12 cellular contexts compared by ENCODE assay signal in genomic region chr20:33991498-33991897, GRCh38. TPM values are rescaled to one million over a fixed set of nuclear protein-coding genes. Genes with fewer than 3 reads are reported as not detected.
DNase-seq lines count a peak whose midpoint lies in the region; ATAC-seq, FAIRE-seq and TF ChIP-seq lines count a peak whose summit lies in the region.
"Had no signal": no experiment of that assay in that cellular context is flagged by ENCODE, and none has a peak within 500 bp of the region (broad histone marks: within the 10 kb centered on the region; RNA-seq: fewer than 3 reads in every experiment).

No MANE protein-coding gene starts in this region.

- no peak for DNase-seq in AG04450 (ENCODE audit: low read depth, low spot score)
- no peak for DNase-seq in WTC11 (ENCODE audit: low spot score)
- DNase-seq in caudate nucleus (lab: John Stamatoyannopoulos, UW): no peak
- no peak for DNase-seq in activated effector memory CD4-positive, alpha-beta T cell treated with anti-CD3 and anti-CD28 coated beads, Interleukin-2, amount 50 U/mL, for 16 hours
- DNase-seq in pancreas: no peak
- DNase-seq: SIG-M5 had no signal

- peaks cover 3% of the 10 kb centered on the region; the same call in 1 of the 2 replicates for H3K36me3 Mint-ChIP-seq in WTC11

- H3K27ac Mint-ChIP-seq in WTC11: no peak overlapping the region

- peak overlapping the region; percentile 88 for H3K4me3 Mint-ChIP-seq in WTC11

- 0 out of 2 replicates have a peak overlapping the region, but pooled peaks have one; percentile 92 for H3K9ac ChIP-seq in iPS-20b (ENCODE audit: low read depth, low read length)

- no peaks in the 10 kb centered on the region for H3K9me3 Mint-ChIP-seq in WTC11

- H3K27me3 ChIP-seq in AG04450 (ENCODE audit: control insufficient read depth, insufficient read depth, low read length) (no peaks in the 10 kb centered on the region), iPS-20b (ENCODE audit: insufficient read depth, low read length) (no peaks in the 10 kb centered on the region), pancreas (no peaks in the 10 kb centered on the region)
- H3K27me3 ChIP-seq: breast epithelium, vagina had no signal

- H3K27ac ChIP-seq in AG04450 (ENCODE audit: low read depth, low read length) (no peak overlapping the region), iPS-20b (ENCODE audit: low read length) (no peak overlapping the region), caudate nucleus (ENCODE audit: low read depth, low read length) (no peak overlapping the region), pancreas (no peak overlapping the region)
- H3K27ac ChIP-seq: vagina had no signal

- no peaks in the 10 kb centered on the region; the same call in 1 of the 2 replicates for H3K9me3 ChIP-seq in AG04450 (ENCODE audit: control insufficient read depth, insufficient read depth, low read length)
- no peaks in the 10 kb centered on the region for H3K9me3 ChIP-seq in iPS-20b (ENCODE audit: insufficient read depth, low read depth, low read length)
- H3K9me3 ChIP-seq in pancreas: no peaks in the 10 kb centered on the region
- H3K9me3 ChIP-seq: breast epithelium, vagina had no signal

- ATAC-seq in WTC11 (no peak), HG03108 (IDR thresholded peaks at IDR 0.05; ENCODE audit: unreplicated experiment) (no peak), pancreas (no peak)

- 58 to 86% methylated on average over 6 of the region's 6 CpGs for WGBS in pancreas, 2 donors

- intact Hi-C loops in pancreas (cut with DNase I): no loop called here

- POLR2A ChIA-PET in AG04450 (lab: Yijun Ruan, JAX): interaction anchor here (0.6 kb wide), 1 partner anchor 10 kb away, joined by 5 read pairs; no protein-coding TSS in a partner anchor
- POLR2A ChIA-PET in WTC11 (lab: Charles Lee): interaction anchor here (0.9 kb wide), 1 partner anchor 121 kb away, joined by 3 read pairs; the partner anchor contains the start of gene EIF2S2

- 0 out of 2 replicates have a peak, but pooled peaks cover 10% of the 10 kb centered on the region for H3K4me1 ChIP-seq in iPS-20b (ENCODE audit: insufficient read depth, low read length)
- peaks cover 12 to 31% (median 26%) of the 10 kb centered on the region in 3 donors for H3K4me1 ChIP-seq in pancreas

- peak overlapping the region; percentile 89; the same call in 1 of the 2 replicates for H3K4me3 ChIP-seq in AG04450 (ENCODE audit: low read depth, low read length)
- peak overlapping the region; percentile 96; the same call in 1 of the 2 replicates for H3K4me3 ChIP-seq in GM08714 (ENCODE audit: low read length)
- H3K4me3 ChIP-seq in iPS-20b (ENCODE audit: low read length): peak overlapping the region; percentile 91
- H3K4me3 ChIP-seq in pancreas: peak overlapping the region in 2 of 4 donors; percentile 82 to 92

- no peak for FAIRE-seq in pancreas (lab: Jason Lieb, UNC)
- FAIRE-seq: GM18507 had no signal

- H3K36me3 ChIP-seq in iPS-20b (ENCODE audit: insufficient read depth, low read depth, low read length) (no peaks in the 10 kb centered on the region), pancreas (no peaks in the 10 kb centered on the region)
- H3K36me3 ChIP-seq: breast epithelium, vagina had no signal

- peaks cover 25% of the 10 kb centered on the region for H3K4me1 Mint-ChIP-seq in WTC11

- TF ChIP-seq CTCF in AG04450 (IDR thresholded peaks at IDR 0.05; ENCODE audit: low read depth, low read length) (no peak), WTC11 (IDR thresholded peaks at IDR 0.05) (no peak), pancreas (IDR thresholded peaks at IDR 0.05) (no peak)

- H3K27me3 Mint-ChIP-seq in WTC11 (ENCODE audit: low read depth): no peaks in the 10 kb centered on the region

- CTCF ChIA-PET in AG04450 (lab: Charles Lee): interaction anchor here (1.4 kb wide), 1 partner anchor 77 kb away, joined by 4 read pairs; no protein-coding TSS in a partner anchor
- CTCF ChIA-PET in WTC11 (lab: Charles Lee): interaction anchor here (2.3 kb wide), 1 partner anchor 128 kb away, joined by 12 read pairs; no protein-coding TSS in a partner anchor

TF ChIP-seq in WTC11, 78 proteins besides CTCF, POLR2A, EP300 and RAD21:
- TF ChIP-seq NFYB (CRISPR knock-in tag; conservative IDR thresholded peaks at IDR 0.05; ENCODE audit: low read depth) (0 out of 2 replicates have a peak, but pooled peaks have one; percentile 22), CREB1 (CRISPR knock-in tag; IDR thresholded peaks at IDR 0.05) (no peak)
TF ChIP-seq in WTC11: peak in this region for 1.

RNA-seq across cellular contexts. Expression of gene RALY, which starts 2.2 kb away (rescaled TPM):
- polyA plus RNA-seq in AG04450 (2011; rRNA removed) (79.2 and 106 TPM in 2 replicates), pancreas (10 to 100 TPM; 57.9 to 60.4 TPM)
- polyA minus RNA-seq in AG04450 (2011; rRNA and poly(A)+ RNA removed): 98.3 and 120 TPM in 2 replicates
- total RNA-seq in WTC11 (2021) (157 to 164 TPM (median 157 TPM) in 3 replicates), pancreas (10 to 100 TPM; 30.0 to 58.5 (median 40.5) TPM)
